2 cellular contexts compared by ENCODE assay signal in the genomic region with DNA sequence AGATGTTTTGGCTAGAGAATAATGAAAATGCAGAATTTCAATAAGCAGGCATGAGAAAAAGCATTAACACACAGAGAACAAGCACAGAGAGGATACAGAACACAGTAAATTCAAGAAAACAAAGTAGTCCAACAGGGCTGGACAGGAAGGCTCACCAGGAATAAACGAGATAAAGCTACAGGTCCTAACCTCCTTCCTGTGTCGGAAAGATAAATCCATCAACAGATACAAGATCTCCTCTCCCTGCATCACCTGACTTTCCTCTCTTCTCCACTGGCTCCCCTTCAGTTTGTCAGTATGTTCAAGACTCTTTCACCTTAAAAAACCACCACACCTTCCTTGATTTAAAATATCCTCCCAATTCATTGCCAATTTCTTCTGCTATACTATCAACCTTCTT.
TF ChIP-seq lines count a peak whose summit lies in the region.

No MANE protein-coding gene starts in this region.

TF ChIP-seq in HEK293, 187 proteins besides CTCF, POLR2A, EP300 and RAD21 (continued from another document):
- TF ChIP-seq, protein P1, sequence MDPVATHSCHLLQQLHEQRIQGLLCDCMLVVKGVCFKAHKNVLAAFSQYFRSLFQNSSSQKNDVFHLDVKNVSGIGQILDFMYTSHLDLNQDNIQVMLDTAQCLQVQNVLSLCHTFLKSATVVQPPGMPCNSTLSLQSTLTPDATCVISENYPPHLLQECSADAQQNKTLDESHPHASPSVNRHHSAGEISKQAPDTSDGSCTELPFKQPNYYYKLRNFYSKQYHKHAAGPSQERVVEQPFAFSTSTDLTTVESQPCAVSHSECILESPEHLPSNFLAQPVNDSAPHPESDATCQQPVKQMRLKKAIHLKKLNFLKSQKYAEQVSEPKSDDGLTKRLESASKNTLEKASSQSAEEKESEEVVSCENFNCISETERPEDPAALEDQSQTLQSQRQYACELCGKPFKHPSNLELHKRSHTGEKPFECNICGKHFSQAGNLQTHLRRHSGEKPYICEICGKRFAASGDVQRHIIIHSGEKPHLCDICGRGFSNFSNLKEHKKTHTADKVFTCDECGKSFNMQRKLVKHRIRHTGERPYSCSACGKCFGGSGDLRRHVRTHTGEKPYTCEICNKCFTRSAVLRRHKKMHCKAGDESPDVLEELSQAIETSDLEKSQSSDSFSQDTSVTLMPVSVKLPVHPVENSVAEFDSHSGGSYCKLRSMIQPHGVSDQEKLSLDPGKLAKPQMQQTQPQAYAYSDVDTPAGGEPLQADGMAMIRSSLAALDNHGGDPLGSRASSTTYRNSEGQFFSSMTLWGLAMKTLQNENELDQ (tag by site-specific recombination; IDR thresholded peaks at IDR 0.05; ENCODE audit: low read depth) = no peak
TF ChIP-seq in HEK293: peak in this region for 1.

TF ChIP-seq in K562, 482 proteins besides CTCF, POLR2A, EP300 and RAD21 (continued from another document and continues in another):
- TF ChIP-seq, protein P2, sequence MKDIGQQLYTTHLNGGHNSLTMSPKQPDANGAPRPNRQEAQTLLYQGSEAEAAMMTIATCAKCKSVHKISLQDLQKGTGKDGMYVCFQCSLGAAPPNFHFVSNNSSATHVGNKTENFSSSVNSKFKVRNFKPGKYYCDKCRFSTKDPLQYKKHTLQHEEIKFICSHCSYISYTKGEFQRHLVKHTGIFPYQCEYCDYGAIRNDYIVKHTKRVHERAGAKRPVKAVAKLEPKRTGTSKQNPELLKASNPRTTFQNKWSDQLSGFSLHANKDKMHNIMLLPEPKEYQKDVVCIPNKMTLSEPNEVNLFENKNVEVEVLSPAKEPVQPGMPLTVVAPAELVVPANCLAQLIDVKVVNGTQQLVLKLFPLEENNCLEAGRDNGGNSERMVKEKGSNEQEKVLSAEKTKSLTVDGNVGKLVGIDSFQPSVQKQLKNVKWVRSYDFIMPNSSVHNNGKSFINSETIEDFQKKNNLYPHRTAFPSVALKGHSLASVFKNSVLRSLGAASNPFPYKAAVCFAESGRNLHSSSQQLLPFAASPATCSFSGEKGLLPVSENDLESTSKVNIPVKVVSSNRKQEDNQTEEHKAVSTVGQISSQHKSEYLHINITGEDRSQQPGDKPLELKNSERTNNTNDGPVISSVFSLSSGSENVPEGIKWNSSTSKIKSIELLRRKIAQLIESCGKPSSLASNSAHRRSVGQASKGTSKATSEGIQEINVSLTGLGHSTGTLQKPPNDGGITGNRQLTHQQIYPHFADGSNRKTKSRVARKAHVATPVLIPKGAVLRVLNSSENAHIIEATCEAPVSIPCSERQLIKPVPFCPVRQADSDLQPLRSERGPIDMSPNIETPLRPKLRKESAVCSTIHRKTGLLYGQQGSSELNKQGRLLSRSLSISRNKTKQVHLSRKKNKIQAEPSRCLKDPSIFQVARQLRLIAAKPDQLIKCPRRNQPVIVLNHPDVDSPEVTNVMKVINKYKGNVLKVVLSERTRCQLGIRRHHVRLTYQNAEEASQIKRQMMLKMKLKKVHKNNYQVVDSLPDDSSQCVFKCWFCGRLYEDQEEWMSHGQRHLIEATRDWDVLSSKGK (CRISPR knock-in tag; IDR thresholded peaks at IDR 0.05) = no peak
- TF ChIP-seq, protein P3, sequence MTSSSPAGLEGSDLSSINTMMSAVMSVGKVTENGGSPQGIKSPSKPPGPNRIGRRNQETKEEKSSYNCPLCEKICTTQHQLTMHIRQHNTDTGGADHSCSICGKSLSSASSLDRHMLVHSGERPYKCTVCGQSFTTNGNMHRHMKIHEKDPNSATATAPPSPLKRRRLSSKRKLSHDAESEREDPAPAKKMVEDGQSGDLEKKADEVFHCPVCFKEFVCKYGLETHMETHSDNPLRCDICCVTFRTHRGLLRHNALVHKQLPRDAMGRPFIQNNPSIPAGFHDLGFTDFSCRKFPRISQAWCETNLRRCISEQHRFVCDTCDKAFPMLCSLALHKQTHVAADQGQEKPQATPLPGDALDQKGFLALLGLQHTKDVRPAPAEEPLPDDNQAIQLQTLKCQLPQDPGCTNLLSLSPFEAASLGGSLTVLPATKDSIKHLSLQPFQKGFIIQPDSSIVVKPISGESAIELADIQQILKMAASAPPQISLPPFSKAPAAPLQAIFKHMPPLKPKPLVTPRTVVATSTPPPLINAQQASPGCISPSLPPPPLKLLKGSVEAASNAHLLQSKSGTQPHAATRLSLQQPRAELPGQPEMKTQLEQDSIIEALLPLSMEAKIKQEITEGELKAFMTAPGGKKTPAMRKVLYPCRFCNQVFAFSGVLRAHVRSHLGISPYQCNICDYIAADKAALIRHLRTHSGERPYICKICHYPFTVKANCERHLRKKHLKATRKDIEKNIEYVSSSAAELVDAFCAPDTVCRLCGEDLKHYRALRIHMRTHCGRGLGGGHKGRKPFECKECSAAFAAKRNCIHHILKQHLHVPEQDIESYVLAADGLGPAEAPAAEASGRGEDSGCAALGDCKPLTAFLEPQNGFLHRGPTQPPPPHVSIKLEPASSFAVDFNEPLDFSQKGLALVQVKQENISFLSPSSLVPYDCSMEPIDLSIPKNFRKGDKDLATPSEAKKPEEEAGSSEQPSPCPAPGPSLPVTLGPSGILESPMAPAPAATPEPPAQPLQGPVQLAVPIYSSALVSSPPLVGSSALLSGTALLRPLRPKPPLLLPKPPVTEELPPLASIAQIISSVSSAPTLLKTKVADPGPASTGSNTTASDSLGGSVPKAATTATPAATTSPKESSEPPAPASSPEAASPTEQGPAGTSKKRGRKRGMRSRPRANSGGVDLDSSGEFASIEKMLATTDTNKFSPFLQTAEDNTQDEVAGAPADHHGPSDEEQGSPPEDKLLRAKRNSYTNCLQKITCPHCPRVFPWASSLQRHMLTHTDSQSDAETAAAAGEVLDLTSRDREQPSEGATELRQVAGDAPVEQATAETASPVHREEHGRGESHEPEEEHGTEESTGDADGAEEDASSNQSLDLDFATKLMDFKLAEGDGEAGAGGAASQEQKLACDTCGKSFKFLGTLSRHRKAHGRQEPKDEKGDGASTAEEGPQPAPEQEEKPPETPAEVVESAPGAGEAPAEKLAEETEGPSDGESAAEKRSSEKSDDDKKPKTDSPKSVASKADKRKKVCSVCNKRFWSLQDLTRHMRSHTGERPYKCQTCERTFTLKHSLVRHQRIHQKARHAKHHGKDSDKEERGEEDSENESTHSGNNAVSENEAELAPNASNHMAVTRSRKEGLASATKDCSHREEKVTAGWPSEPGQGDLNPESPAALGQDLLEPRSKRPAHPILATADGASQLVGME (CRISPR knock-in tag; IDR thresholded peaks at IDR 0.05) = no peak
- TF ChIP-seq CTBP1 (IDR thresholded peaks at IDR 0.05; ENCODE audit: borderline replicate concordance) (peak; percentile 92), ESRRB (CRISPR knock-in tag; IDR thresholded peaks at IDR 0.05; ENCODE audit: borderline replicate concordance) (no peak), HDAC6 (IDR thresholded peaks at IDR 0.05; ENCODE audit: low read depth, low read length) (no peak), POLR2AphosphoS5 (IDR thresholded peaks at IDR 0.05; ENCODE audit: control insufficient read depth, insufficient read depth, low read depth, low read length) (peak; percentile 50; the same call in 1 of the 2 replicates), ZNF146 (CRISPR knock-in tag; IDR thresholded peaks at IDR 0.05; ENCODE audit: unreplicated experiment) (no peak), JUND (IDR thresholded peaks at IDR 0.05; ENCODE audit: borderline replicate concordance, low read depth, low read length) (peak; percentile 20; the same call in 1 of the 2 replicates), JUND (tag; IDR thresholded peaks at IDR 0.05; ENCODE audit: borderline replicate concordance, low read depth, low read length) (peak; percentile 56; the same call in 1 of the 3 replicates)
- TF ChIP-seq, protein P4, sequence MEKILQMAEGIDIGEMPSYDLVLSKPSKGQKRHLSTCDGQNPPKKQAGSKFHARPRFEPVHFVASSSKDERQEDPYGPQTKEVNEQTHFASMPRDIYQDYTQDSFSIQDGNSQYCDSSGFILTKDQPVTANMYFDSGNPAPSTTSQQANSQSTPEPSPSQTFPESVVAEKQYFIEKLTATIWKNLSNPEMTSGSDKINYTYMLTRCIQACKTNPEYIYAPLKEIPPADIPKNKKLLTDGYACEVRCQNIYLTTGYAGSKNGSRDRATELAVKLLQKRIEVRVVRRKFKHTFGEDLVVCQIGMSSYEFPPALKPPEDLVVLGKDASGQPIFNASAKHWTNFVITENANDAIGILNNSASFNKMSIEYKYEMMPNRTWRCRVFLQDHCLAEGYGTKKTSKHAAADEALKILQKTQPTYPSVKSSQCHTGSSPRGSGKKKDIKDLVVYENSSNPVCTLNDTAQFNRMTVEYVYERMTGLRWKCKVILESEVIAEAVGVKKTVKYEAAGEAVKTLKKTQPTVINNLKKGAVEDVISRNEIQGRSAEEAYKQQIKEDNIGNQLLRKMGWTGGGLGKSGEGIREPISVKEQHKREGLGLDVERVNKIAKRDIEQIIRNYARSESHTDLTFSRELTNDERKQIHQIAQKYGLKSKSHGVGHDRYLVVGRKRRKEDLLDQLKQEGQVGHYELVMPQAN (IDR thresholded peaks at IDR 0.05; ENCODE audit: borderline replicate concordance) = no peak
- TF ChIP-seq, protein P5, sequence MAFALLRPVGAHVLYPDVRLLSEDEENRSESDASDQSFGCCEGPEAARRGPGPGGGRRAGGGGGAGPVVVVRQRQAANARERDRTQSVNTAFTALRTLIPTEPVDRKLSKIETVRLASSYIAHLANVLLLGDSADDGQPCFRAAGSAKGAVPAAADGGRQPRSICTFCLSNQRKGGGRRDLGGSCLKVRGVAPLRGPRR (CRISPR knock-in tag; IDR thresholded peaks at IDR 0.05) = no peak
- TF ChIP-seq, protein P6, sequence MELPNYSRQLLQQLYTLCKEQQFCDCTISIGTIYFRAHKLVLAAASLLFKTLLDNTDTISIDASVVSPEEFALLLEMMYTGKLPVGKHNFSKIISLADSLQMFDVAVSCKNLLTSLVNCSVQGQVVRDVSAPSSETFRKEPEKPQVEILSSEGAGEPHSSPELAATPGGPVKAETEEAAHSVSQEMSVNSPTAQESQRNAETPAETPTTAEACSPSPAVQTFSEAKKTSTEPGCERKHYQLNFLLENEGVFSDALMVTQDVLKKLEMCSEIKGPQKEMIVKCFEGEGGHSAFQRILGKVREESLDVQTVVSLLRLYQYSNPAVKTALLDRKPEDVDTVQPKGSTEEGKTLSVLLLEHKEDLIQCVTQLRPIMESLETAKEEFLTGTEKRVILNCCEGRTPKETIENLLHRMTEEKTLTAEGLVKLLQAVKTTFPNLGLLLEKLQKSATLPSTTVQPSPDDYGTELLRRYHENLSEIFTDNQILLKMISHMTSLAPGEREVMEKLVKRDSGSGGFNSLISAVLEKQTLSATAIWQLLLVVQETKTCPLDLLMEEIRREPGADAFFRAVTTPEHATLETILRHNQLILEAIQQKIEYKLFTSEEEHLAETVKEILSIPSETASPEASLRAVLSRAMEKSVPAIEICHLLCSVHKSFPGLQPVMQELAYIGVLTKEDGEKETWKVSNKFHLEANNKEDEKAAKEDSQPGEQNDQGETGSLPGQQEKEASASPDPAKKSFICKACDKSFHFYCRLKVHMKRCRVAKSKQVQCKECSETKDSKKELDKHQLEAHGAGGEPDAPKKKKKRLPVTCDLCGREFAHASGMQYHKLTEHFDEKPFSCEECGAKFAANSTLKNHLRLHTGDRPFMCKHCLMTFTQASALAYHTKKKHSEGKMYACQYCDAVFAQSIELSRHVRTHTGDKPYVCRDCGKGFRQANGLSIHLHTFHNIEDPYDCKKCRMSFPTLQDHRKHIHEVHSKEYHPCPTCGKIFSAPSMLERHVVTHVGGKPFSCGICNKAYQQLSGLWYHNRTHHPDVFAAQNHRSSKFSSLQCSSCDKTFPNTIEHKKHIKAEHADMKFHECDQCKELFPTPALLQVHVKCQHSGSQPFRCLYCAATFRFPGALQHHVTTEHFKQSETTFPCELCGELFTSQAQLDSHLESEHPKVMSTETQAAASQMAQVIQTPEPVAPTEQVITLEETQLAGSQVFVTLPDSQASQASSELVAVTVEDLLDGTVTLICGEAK (IDR thresholded peaks at IDR 0.05) = peak; percentile 49; the same call in 1 of the 2 replicates
- TF ChIP-seq, protein P6 (CRISPR knock-in tag; IDR thresholded peaks at IDR 0.05) = no peak
- TF ChIP-seq, protein P7, sequence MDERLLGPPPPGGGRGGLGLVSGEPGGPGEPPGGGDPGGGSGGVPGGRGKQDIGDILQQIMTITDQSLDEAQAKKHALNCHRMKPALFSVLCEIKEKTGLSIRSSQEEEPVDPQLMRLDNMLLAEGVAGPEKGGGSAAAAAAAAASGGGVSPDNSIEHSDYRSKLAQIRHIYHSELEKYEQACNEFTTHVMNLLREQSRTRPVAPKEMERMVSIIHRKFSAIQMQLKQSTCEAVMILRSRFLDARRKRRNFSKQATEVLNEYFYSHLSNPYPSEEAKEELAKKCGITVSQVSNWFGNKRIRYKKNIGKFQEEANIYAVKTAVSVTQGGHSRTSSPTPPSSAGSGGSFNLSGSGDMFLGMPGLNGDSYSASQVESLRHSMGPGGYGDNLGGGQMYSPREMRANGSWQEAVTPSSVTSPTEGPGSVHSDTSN (CRISPR knock-in tag; IDR thresholded peaks at IDR 0.05; ENCODE audit: low read depth) = no peak
- TF ChIP-seq, protein P7 (tag; conservative IDR thresholded peaks at IDR 0.05; ENCODE audit: low read depth) = peak; percentile 72
